Comparison of ENCODE assay signal across 8 cellular contexts in genomic region chr3:70120360-70120966, GRCh38.
DNase-seq lines count a peak whose midpoint lies in the region; ATAC-seq and TF ChIP-seq lines count a peak whose summit lies in the region.

No MANE protein-coding gene starts in this region.

- no peak overlapping the region for H3K27ac Mint-ChIP-seq in activated naive CD8-positive, alpha-beta T cell treated with anti-CD3 and anti-CD28 coated beads for 36 hours

- ATAC-seq in HG03558 (IDR thresholded peaks at IDR 0.05; ENCODE audit: extremely low read depth, unreplicated experiment), result peak; percentile 96

- DNase-seq in ELF-1 (ENCODE audit: low read depth, low spot score) (peak; percentile 54), GM20000 (ENCODE audit: low spot score) (peak; percentile 67), RPMI8226 (peak; percentile 80), iPS DF 19.7 (ENCODE audit: low read depth, low spot score) (peak; percentile 59), activated gamma-delta T cell (lab: John Stamatoyannopoulos, UW) (no peak)
- DNase-seq in activated naive CD8-positive, alpha-beta T cell treated with anti-CD3 and anti-CD28 coated beads for 36 hours, result peak; percentile 54
- peak; percentile 63 to 65 for DNase-seq in stimulated activated CD4-positive, alpha-beta T cell treated with anti-CD3 and anti-CD28 coated beads, Interleukin-2, amount 100 ng/mL, for 48 hours

- peak; percentile 92 for TF ChIP-seq CTCF in GM20000 (IDR thresholded peaks at IDR 0.05; ENCODE audit: extremely low read depth, missing control alignments)

- peaks cover 7% of the 10 kb centered on the region for H3K4me1 Mint-ChIP-seq in activated naive CD8-positive, alpha-beta T cell treated with anti-CD3 and anti-CD28 coated beads for 36 hours

- no peak overlapping the region for H3K4me3 Mint-ChIP-seq in activated naive CD8-positive, alpha-beta T cell treated with anti-CD3 and anti-CD28 coated beads for 36 hours

- H3K36me3 Mint-ChIP-seq in activated naive CD8-positive, alpha-beta T cell treated with anti-CD3 and anti-CD28 coated beads for 36 hours, result no peaks in the 10 kb centered on the region

- H3K9me3 Mint-ChIP-seq in activated naive CD8-positive, alpha-beta T cell treated with anti-CD3 and anti-CD28 coated beads for 36 hours, result no peaks in the 10 kb centered on the region

- peaks cover 12% of the 10 kb centered on the region for H3K27me3 Mint-ChIP-seq in activated naive CD8-positive, alpha-beta T cell treated with anti-CD3 and anti-CD28 coated beads for 36 hours
